9 cellular contexts compared by ENCODE assay signal in genomic region chr9:123996731-123997421, GRCh38. TPM values are rescaled to one million over a fixed set of nuclear protein-coding genes. Genes with fewer than 3 reads are reported as not detected.
DNase-seq lines count a peak whose midpoint lies in the region; ATAC-seq and TF ChIP-seq lines count a peak whose summit lies in the region.
"Had no signal": no experiment of that assay in that cellular context is flagged by ENCODE, and none has a peak within 500 bp of the region (broad histone marks: within the 10 kb centered on the region; RNA-seq: fewer than 3 reads in every experiment).

No MANE protein-coding gene starts in this region.

- DNase-seq in choroid plexus epithelial cell (ENCODE audit: low read depth) (peak; percentile 65), HFFc6 (no peak), NCI-H446 (lab: John Stamatoyannopoulos, UW) (no peak), DMS53 treated with DMSO at 0.1 percent for 48 hours (lab: John Stamatoyannopoulos, UW; ENCODE audit: unreplicated experiment) (no peak)
- DNase-seq in stimulated activated CD4-positive, alpha-beta T cell treated with anti-CD3 and anti-CD28 coated beads, Interleukin-15, amount 100 ng/mL, for 24 hours = peak; percentile 79
- DNase-seq: esophagus squamous epithelium had no signal

- peaks cover 67% of the 10 kb centered on the region for H3K27me3 Mint-ChIP-seq in HFFc6 (ENCODE audit: insufficient read depth)

- no peak overlapping the region for H3K4me3 ChIP-seq in choroid plexus epithelial cell (ENCODE audit: low read depth, low read length)

- H3K27ac Mint-ChIP-seq in HFFc6 = no peak overlapping the region

- H3K4me3 Mint-ChIP-seq in HFFc6 = no peak overlapping the region

- peak; percentile 33 for ATAC-seq in GM18498 (IDR thresholded peaks at IDR 0.05; ENCODE audit: unreplicated experiment)
- ATAC-seq in HG02885 (IDR thresholded peaks at IDR 0.05; ENCODE audit: poor library complexity, unreplicated experiment) = peak; percentile 48
- ATAC-seq in HG03457 (IDR thresholded peaks at IDR 0.05; ENCODE audit: unreplicated experiment) = no peak

- no peaks in the 10 kb centered on the region for H3K36me3 Mint-ChIP-seq in HFFc6 (ENCODE audit: low read depth)

- TF ChIP-seq CTCF in choroid plexus epithelial cell (conservative IDR thresholded peaks at IDR 0.05; ENCODE audit: low read depth, low read length) (no peak), HFFc6 (IDR thresholded peaks at IDR 0.05) (no peak)

- H3K9me3 Mint-ChIP-seq in HFFc6 = no peaks in the 10 kb centered on the region

- peaks cover 6% of the 10 kb centered on the region for H3K4me1 Mint-ChIP-seq in HFFc6 (ENCODE audit: low read depth)

RNA-seq across cellular contexts. Expression of gene LHX2, which starts 14.7 kb away (rescaled TPM):
- not detected for total RNA-seq in HFFc6 (2021; fragmentation: NEBNext Ultra II Directional; extraction: Animal tissue kit (Norgen Biotek cat#: 25700))

Comparison
In these comparisons a context has a peak if more than half of its experiments do, and no peak if none do; other contexts are left out.
1. DNase-seq: peak in choroid plexus epithelial cell (single experiment) and stimulated activated CD4-positive, alpha-beta T cell treated with anti-CD3 and anti-CD28 coated beads, Interleukin-15, amount 100 ng/mL, for 24 hours (single experiment); none in HFFc6 (single experiment), NCI-H446 (0 of 2) and DMS53 treated with DMSO at 0.1 percent for 48 hours (single experiment).